Comparison of ENCODE assay signal across 8 cellular contexts in genomic region chr15:41230650-41231533, GRCh38. TPM values are rescaled to one million over a fixed set of nuclear protein-coding genes. Genes with fewer than 3 reads are reported as not detected.
DNase-seq lines count a peak whose midpoint lies in the region; ATAC-seq and TF ChIP-seq lines count a peak whose summit lies in the region.

TSS of gene CHP1 (plus strand) at chr15:41231268. CDS start at chr15:41231383, 115 bp downstream.
TSS of gene EXD1 (minus strand) at chr15:41230757. CDS start at chr15:41226575, 4,182 bp downstream.

- H3F3A ChIP-seq in MM.1S (ENCODE audit: insufficient read depth, low read length) (no peaks in the 10 kb centered on the region), neural cell (ENCODE audit: insufficient read depth, low read length, poor library complexity, severe bottlenecking) (no peaks in the 10 kb centered on the region)

- ATAC-seq in stimulated activated naive CD8-positive, alpha-beta T cell treated with anti-CD3 and anti-CD28 coated beads, Interleukin-15, amount 100 ng/mL, for 72 hours = peak; percentile 98

- TF ChIP-seq RAD21 in neural cell (conservative IDR thresholded peaks at IDR 0.05) = peak; percentile 33

- no peaks in the 10 kb centered on the region for H3K36me3 ChIP-seq in MM.1S (replicated peaks; ENCODE audit: insufficient read depth, low read length)
- no peaks in the 10 kb centered on the region for H3K36me3 ChIP-seq in neural cell (ENCODE audit: insufficient read depth, low read length)

- H3K4me3 ChIP-seq in MM.1S (ENCODE audit: low read length) = peak within 1 kb of the TSS; percentile 97
- peak within 1 kb of the TSS; percentile 86 to 95 for H3K4me3 ChIP-seq in foreskin fibroblast (ENCODE audit: low read depth in 1 of 2, low read length in 2 of 2)
- H3K4me3 ChIP-seq in neural cell (ENCODE audit: low read length) = peak within 1 kb of the TSS; percentile 78

- peaks cover 34% of the 10 kb centered on the region for H3K79me2 ChIP-seq in MM.1S (ENCODE audit: low read length)
- H3K79me2 ChIP-seq in neural cell (replicated peaks; ENCODE audit: insufficient read depth, low read length) = peaks cover 25% of the 10 kb centered on the region

- peak within 1 kb of the TSS; percentile 85 for H3K4me2 ChIP-seq in MM.1S (ENCODE audit: low read depth, low read length)
- peak within 1 kb of the TSS; percentile 76 for H3K4me2 ChIP-seq in neural cell (ENCODE audit: low read length)

- H3K27me3 ChIP-seq in MM.1S (replicated peaks; ENCODE audit: insufficient read depth, low read length) (no peaks in the 10 kb centered on the region), neural cell (ENCODE audit: insufficient read depth, low read depth, low read length) (no peaks in the 10 kb centered on the region)

- H2AFZ ChIP-seq in MM.1S (ENCODE audit: low read length) (peak within 1 kb of the TSS; percentile 92), neural cell (ENCODE audit: low read depth, low read length) (peak within 1 kb of the TSS; percentile 65)

- H3K9me3 ChIP-seq in MM.1S (replicated peaks; ENCODE audit: insufficient read depth, low read length) = no peaks in the 10 kb centered on the region
- no peaks in the 10 kb centered on the region for H3K9me3 ChIP-seq in neural cell (ENCODE audit: low read length)

- TF ChIP-seq CTCF in MM.1S (IDR thresholded peaks at IDR 0.05; ENCODE audit: low read length) (peak; percentile 84), foreskin fibroblast (IDR thresholded peaks at IDR 0.05; ENCODE audit: low read depth, low read length) (peak; percentile 96), neural cell (IDR thresholded peaks at IDR 0.05; ENCODE audit: poor library complexity, severe bottlenecking) (peak; percentile 98)

- H3K27ac ChIP-seq in MM.1S (ENCODE audit: low read length) (peak within 1 kb of the TSS; percentile 59; the same call in 1 of the 2 replicates), neural cell (ENCODE audit: low read length) (peak within 1 kb of the TSS; percentile 84)

- H3K27me3 Mint-ChIP-seq in stimulated activated naive CD8-positive, alpha-beta T cell treated with anti-CD3 and anti-CD28 coated beads, Interleukin-15, amount 100 ng/mL, for 72 hours = no peaks in the 10 kb centered on the region

- no peaks in the 10 kb centered on the region for H3K9me3 Mint-ChIP-seq in stimulated activated naive CD8-positive, alpha-beta T cell treated with anti-CD3 and anti-CD28 coated beads, Interleukin-15, amount 100 ng/mL, for 72 hours

- H3K4me1 Mint-ChIP-seq in stimulated activated naive CD8-positive, alpha-beta T cell treated with anti-CD3 and anti-CD28 coated beads, Interleukin-15, amount 100 ng/mL, for 72 hours = peaks cover 29% of the 10 kb centered on the region

- peak within 1 kb of the TSS; percentile 89 for H3K9ac ChIP-seq in MM.1S (ENCODE audit: low read length)
- H3K9ac ChIP-seq in neural cell (ENCODE audit: low read length) = peak within 1 kb of the TSS; percentile 78

- H4K20me1 ChIP-seq in MM.1S (ENCODE audit: insufficient read depth, low read length) (no peaks in the 10 kb centered on the region), neural cell (ENCODE audit: insufficient read depth) (no peaks in the 10 kb centered on the region)

- DNase-seq in GF-D8 (lab: John Stamatoyannopoulos, UW) = peak; percentile 67
- DNase-seq in HCEC 1CT = peak; percentile 98
- DNase-seq in MM.1S = peak; percentile 97
- DNase-seq in SHP77 treated with DMSO at 0.1 percent for 48 hours (lab: John Stamatoyannopoulos, UW) = peak; percentile 92
- DNase-seq in activated gamma-delta T cell treated with Interleukin-2 at 50 U/mL for 16 hours = peak; percentile 96
- peak; percentile 99 to 100 for DNase-seq in foreskin fibroblast
- DNase-seq in stimulated activated naive CD8-positive, alpha-beta T cell treated with anti-CD3 and anti-CD28 coated beads, Interleukin-15, amount 100 ng/mL, for 72 hours = peak; percentile 94 to 97

- H3K4me1 ChIP-seq in MM.1S (ENCODE audit: low read length) = peaks cover 4% of the 10 kb centered on the region; the same call in 1 of the 2 replicates

- H3K9me2 ChIP-seq in MM.1S (replicated peaks; ENCODE audit: insufficient read depth, low read length) = no peaks in the 10 kb centered on the region
- no peaks in the 10 kb centered on the region for H3K9me2 ChIP-seq in neural cell (ENCODE audit: insufficient read depth, low read length)

- peak within 1 kb of the TSS; percentile 90 to 95 for H3K27ac Mint-ChIP-seq in stimulated activated naive CD8-positive, alpha-beta T cell treated with anti-CD3 and anti-CD28 coated beads, Interleukin-15, amount 100 ng/mL, for 72 hours

- TF ChIP-seq EP300 in neural cell (conservative IDR thresholded peaks at IDR 0.05; ENCODE audit: poor library complexity, severe bottlenecking) = peak; percentile 46

- peak within 1 kb of the TSS; percentile 90 to 97 for H3K4me3 Mint-ChIP-seq in stimulated activated naive CD8-positive, alpha-beta T cell treated with anti-CD3 and anti-CD28 coated beads, Interleukin-15, amount 100 ng/mL, for 72 hours

TF ChIP-seq in neural cell, 6 proteins besides CTCF, POLR2A, EP300 and RAD21:
- TF ChIP-seq SMC3 (conservative IDR thresholded peaks at IDR 0.05; ENCODE audit: poor library complexity) (peak; percentile 44), POLR2AphosphoS5 (IDR thresholded peaks at IDR 0.05) (peak; percentile 63), TAF1 (IDR thresholded peaks at IDR 0.05; ENCODE audit: low read depth) (no peak), REST (IDR thresholded peaks at IDR 0.05; ENCODE audit: borderline replicate concordance) (peak; percentile 72), MXI1 (conservative IDR thresholded peaks at IDR 0.05; ENCODE audit: poor library complexity, severe bottlenecking) (peak; percentile 76), EZH2 (IDR thresholded peaks at IDR 0.05; ENCODE audit: borderline replicate concordance, insufficient read depth, low read length, poor library complexity, severe bottlenecking) (no peak)

RNA-seq across cellular contexts. Expression of gene CHP1, which starts in this region (rescaled TPM):
- polyA plus RNA-seq in neural cell = 19.6 and 24.0 TPM in 2 replicates
- polyA minus RNA-seq in neural cell = 29.2 and 30.2 TPM in 2 replicates

RNA-seq across cellular contexts. Expression of gene EXD1, which starts in this region (rescaled TPM):
- 0.40 TPM in 1 of 2 replicates, not detected in the other for polyA plus RNA-seq in neural cell
- not detected in 2 replicates for polyA minus RNA-seq in neural cell

Comparison
In these comparisons a context has a peak if more than half of its experiments do, and no peak if none do; other contexts are left out.
1. Peak in every context shown above with its lines: DNase-seq, ATAC-seq, H3K4me3 ChIP-seq and H3K27ac ChIP-seq.